23 cellular contexts compared by ENCODE assay signal in the genomic region with DNA sequence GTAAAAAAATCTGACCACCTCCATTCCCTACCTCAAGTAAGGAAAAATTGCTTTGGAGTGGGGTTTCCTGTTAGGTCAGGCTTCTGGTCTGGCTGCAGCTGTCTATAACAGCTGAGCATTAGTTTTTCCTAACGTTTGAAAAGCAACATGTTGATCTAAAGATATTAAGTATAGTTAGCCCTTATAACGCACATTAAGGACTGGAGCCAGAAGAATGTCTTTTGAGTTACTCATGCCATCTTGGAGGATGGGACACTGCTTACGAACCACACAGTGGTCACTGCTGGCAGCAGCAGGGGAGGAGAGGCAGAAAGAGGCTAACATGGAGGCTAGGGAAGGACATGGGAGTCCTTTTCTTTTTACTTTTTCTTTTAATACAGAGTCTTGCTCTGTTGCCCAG. TPM values are rescaled to one million over a fixed set of nuclear protein-coding genes. Genes with fewer than 3 reads are reported as not detected.
DNase-seq lines count a peak whose midpoint lies in the region; ATAC-seq, FAIRE-seq and TF ChIP-seq lines count a peak whose summit lies in the region.
"Had no signal": no experiment of that assay in that cellular context is flagged by ENCODE, and none has a peak within 500 bp of the region (broad histone marks: within the 10 kb centered on the region; RNA-seq: fewer than 3 reads in every experiment).

No MANE protein-coding gene starts in this region.

- no peak for ATAC-seq in T-cell (replicated peaks in 1 of 4)
- no peak for ATAC-seq in HG02852 (IDR thresholded peaks at IDR 0.05; ENCODE audit: unreplicated experiment)
- ATAC-seq: stimulated activated naive CD8-positive, alpha-beta T cell treated with anti-CD3 and anti-CD28 coated beads, Interleukin-15, amount 100 ng/mL, for 72 hours had no signal

- H3K9ac ChIP-seq in adipocyte (ENCODE audit: low read length), result no peak overlapping the region

- H3K27me3 Mint-ChIP-seq in T-cell, result no peaks in the 10 kb centered on the region
- H3K27me3 Mint-ChIP-seq: stimulated activated naive CD8-positive, alpha-beta T cell treated with anti-CD3 and anti-CD28 coated beads, Interleukin-15, amount 100 ng/mL, for 72 hours; type B pancreatic cell had no signal

- H3K4me1 ChIP-seq in adipocyte (ENCODE audit: control insufficient read depth, insufficient read depth, low read length), result peaks cover 8% of the 10 kb centered on the region

- no peaks in the 10 kb centered on the region for H3K9me3 ChIP-seq in adipocyte (ENCODE audit: control insufficient read depth, low read length)

- H3K27ac Mint-ChIP-seq in T-cell, result no peak overlapping the region
- H3K27ac Mint-ChIP-seq: endodermal cell; stimulated activated naive CD8-positive, alpha-beta T cell treated with anti-CD3 and anti-CD28 coated beads, Interleukin-15, amount 100 ng/mL, for 72 hours; type B pancreatic cell had no signal

- peaks cover 67% of the 10 kb centered on the region for H3K36me3 Mint-ChIP-seq in T-cell

- H3K36me3 ChIP-seq in adipocyte (ENCODE audit: control insufficient read depth, insufficient read depth, low read length, severe bottlenecking), result peaks cover 11% of the 10 kb centered on the region

- POLR2A ChIA-PET in T-cell (lab: Charles Lee), result no interaction called here

- no peaks in the 10 kb centered on the region for H3K4me1 Mint-ChIP-seq in T-cell
- H3K4me1 Mint-ChIP-seq: endodermal cell; stimulated activated naive CD8-positive, alpha-beta T cell treated with anti-CD3 and anti-CD28 coated beads, Interleukin-15, amount 100 ng/mL, for 72 hours had no signal

- H3K27me3 ChIP-seq in adipocyte (replicated peaks; ENCODE audit: control insufficient read depth, insufficient read depth, low read length), result no peaks in the 10 kb centered on the region

- TF ChIP-seq CTCF in foreskin fibroblast (IDR thresholded peaks at IDR 0.05; ENCODE audit: low read depth, low read length), result no peak

- DNase-seq in GM04504 (ENCODE audit: low read depth) (peak; percentile 26), adipocyte (ENCODE audit: low read depth) (peak; percentile 28), foreskin fibroblast (peak; percentile 17 to 29), urothelium cell line (ENCODE audit: low spot score) (no peak), T-cell (no peak)
- DNase-seq in effector CD8-positive, alpha-beta T cell (lab: John Stamatoyannopoulos, UW), result no peak
- DNase-seq: activated naive CD4-positive, alpha-beta T cell; activated T-cell treated with anti-CD3 and anti-CD28 coated beads for 4 hours; endodermal cell; hippocampal formation; islet precursor cell; NCI-H1105; NCI-H2081 treated with DMSO at 0.1 percent for 48 hours; NCI-H510A treated with DMSO at 0.1 percent for 48 hours; stimulated activated CD4-positive, alpha-beta T cell treated with anti-CD3 and anti-CD28 coated beads, Interleukin-2, amount 100 ng/mL, for 24 hours; stimulated activated naive CD8-positive, alpha-beta T cell treated with anti-CD3 and anti-CD28 coated beads, Interleukin-15, amount 100 ng/mL, for 72 hours; T-helper 1 cell had no signal

- CTCF ChIA-PET in T-cell (lab: Charles Lee), result no interaction called here

- H3K9me3 Mint-ChIP-seq in T-cell, result no peaks in the 10 kb centered on the region
- H3K9me3 Mint-ChIP-seq: CD14-positive monocyte; endodermal cell; stimulated activated naive CD8-positive, alpha-beta T cell treated with anti-CD3 and anti-CD28 coated beads, Interleukin-15, amount 100 ng/mL, for 72 hours; type B pancreatic cell had no signal

- H3K4me3 Mint-ChIP-seq in T-cell, result no peak overlapping the region
- H3K4me3 Mint-ChIP-seq: CD14-positive monocyte; endodermal cell; stimulated activated naive CD8-positive, alpha-beta T cell treated with anti-CD3 and anti-CD28 coated beads, Interleukin-15, amount 100 ng/mL, for 72 hours; type B pancreatic cell had no signal

- H3K4me3 ChIP-seq in adipocyte (ENCODE audit: low read length) (no peak overlapping the region), foreskin fibroblast (ENCODE audit: low read depth in 1 of 2, low read length in 2 of 2) (no peak overlapping the region)
- H3K4me3 ChIP-seq: lung had no signal

- FAIRE-seq in urothelium cell line (lab: Jason Lieb, UNC), result peak; percentile 85
- FAIRE-seq: colon had no signal

RNA-seq across cellular contexts. Expression of a gene that starts 44.1 kb away (rescaled TPM):
- not detected for total RNA-seq in T-cell
- total RNA-seq: endodermal cell, lung, skeletal muscle tissue had no signal

Comparison
In these comparisons a context has a peak if more than half of its experiments do, and no peak if none do; other contexts are left out.
1. DNase-seq: peak in GM04504 (single experiment), adipocyte (single experiment) and foreskin fibroblast (2 of 2); none in urothelium cell line (single experiment), T-cell (0 of 34) and effector CD8-positive, alpha-beta T cell (single experiment).